8 cellular contexts compared by ENCODE assay signal in genomic region chr18:13137939-13138821, GRCh38.
DNase-seq lines count a peak whose midpoint lies in the region; ATAC-seq, FAIRE-seq and TF ChIP-seq lines count a peak whose summit lies in the region.

No MANE protein-coding gene starts in this region.

- H3K4me2 ChIP-seq in keratinocyte (ENCODE audit: control insufficient read depth, extremely low read depth, insufficient read depth, low read depth, low read length) (peak overlapping the region; percentile 78), mesendoderm (ENCODE audit: low read length) (no peak overlapping the region)

- H3K56ac ChIP-seq in mesendoderm (ENCODE audit: low read length) = no peak overlapping the region

- no peak for FAIRE-seq in keratinocyte (lab: Jason Lieb, UNC)

- no peaks in the 10 kb centered on the region for H3K27me3 Mint-ChIP-seq in activated naive CD8-positive, alpha-beta T cell treated with anti-CD3 and anti-CD28 coated beads, Interleukin-2, amount 10 ng/mL, durations not matched to agents 7 days and 5 days

- H3K36me3 Mint-ChIP-seq in activated naive CD8-positive, alpha-beta T cell treated with anti-CD3 and anti-CD28 coated beads, Interleukin-2, amount 10 ng/mL, durations not matched to agents 7 days and 5 days = peaks cover 2% of the 10 kb centered on the region

- DNase-seq in RKO (ENCODE audit: low spot score) (peak; percentile 90), keratinocyte (ENCODE audit: low read depth, low spot score) (no peak), cerebellum (ENCODE audit: low spot score) (no peak), mesendoderm (no peak)
- DNase-seq in activated naive CD8-positive, alpha-beta T cell treated with anti-CD3 and anti-CD28 coated beads, Interleukin-2, amount 10 ng/mL, durations not matched to agents 7 days and 5 days = peak; percentile 66
- peak in 2 of 3 donors; percentile 27 to 28 for DNase-seq in stimulated activated CD4-positive, alpha-beta T cell treated with anti-CD3 and anti-CD28 coated beads, TNF-alpha, amount 100 ng/mL, for 1 hour (ENCODE audit: low read depth in 3 of 3, low spot score in 1 of 3)

- H3K4me1 Mint-ChIP-seq in activated naive CD8-positive, alpha-beta T cell treated with anti-CD3 and anti-CD28 coated beads, Interleukin-2, amount 10 ng/mL, durations not matched to agents 7 days and 5 days = peaks cover 26% of the 10 kb centered on the region

- no peaks in the 10 kb centered on the region for H3K79me1 ChIP-seq in mesendoderm (ENCODE audit: low read length)

- peak overlapping the region; percentile 98 for H3K27ac Mint-ChIP-seq in activated naive CD8-positive, alpha-beta T cell treated with anti-CD3 and anti-CD28 coated beads, Interleukin-2, amount 10 ng/mL, durations not matched to agents 7 days and 5 days

- H4K20me1 ChIP-seq in keratinocyte (ENCODE audit: control insufficient read depth, extremely low read depth, insufficient read depth, low read length) = no peaks in the 10 kb centered on the region

- no peaks in the 10 kb centered on the region for H3K9me3 ChIP-seq in keratinocyte (ENCODE audit: control insufficient read depth, low read depth, low read length)

- H4K5ac ChIP-seq in mesendoderm (ENCODE audit: low read length) = no peak overlapping the region

- H3K4me1 ChIP-seq in keratinocyte (ENCODE audit: control insufficient read depth, extremely low read depth, insufficient read depth, low read length) = peaks cover 7% of the 10 kb centered on the region
- no peaks in the 10 kb centered on the region for H3K4me1 ChIP-seq in mesendoderm (ENCODE audit: control insufficient read depth, low read depth, low read length)

- TF ChIP-seq CTCF in keratinocyte (optimal IDR thresholded peaks at IDR 0.05 in 1 of 3, IDR thresholded peaks at IDR 0.05 in 1 of 3, conservative IDR thresholded peaks at IDR 0.05 in 1 of 3; ENCODE audit: extremely low read depth in 1 of 3, insufficient read depth in 2 of 3, low read length in 3 of 3) = no peak

- no peak overlapping the region for H2BK5ac ChIP-seq in mesendoderm (ENCODE audit: low read length)

- H3K9me3 Mint-ChIP-seq in activated naive CD8-positive, alpha-beta T cell treated with anti-CD3 and anti-CD28 coated beads, Interleukin-2, amount 10 ng/mL, durations not matched to agents 7 days and 5 days = no peaks in the 10 kb centered on the region

- peak; percentile 84 for ATAC-seq in GM18511 (IDR thresholded peaks at IDR 0.05; ENCODE audit: unreplicated experiment)
- ATAC-seq in HG03045 (IDR thresholded peaks at IDR 0.05; ENCODE audit: unreplicated experiment) = peak; percentile 75
- peak; percentile 92 for ATAC-seq in activated naive CD8-positive, alpha-beta T cell treated with anti-CD3 and anti-CD28 coated beads, Interleukin-2, amount 10 ng/mL, durations not matched to agents 7 days and 5 days (ENCODE audit: low read depth)

- no peak overlapping the region for H2BK15ac ChIP-seq in mesendoderm (replicated peaks; ENCODE audit: low read depth)

- WGBS in mesendoderm (ENCODE audit: extremely low coverage, insufficient coverage, low lambda C conversion rate) = no CpG with 5 or more reads among the region's 27 CpGs

- POLR2A ChIA-PET in activated naive CD8-positive, alpha-beta T cell treated with anti-CD3 and anti-CD28 coated beads, Interleukin-2, amount 10 ng/mL, durations not matched to agents 7 days and 5 days (lab: Charles Lee) = interaction anchor here (1.0 to 1.9 kb wide), 10 partner anchors 11 to 761 kb away, joined by 3 to 13 read pairs (median 5); partner anchors contain the start of genes CEP192 and SEH1L

- H3K79me2 ChIP-seq in keratinocyte (ENCODE audit: control insufficient read depth, insufficient read depth, low read length) = no peaks in the 10 kb centered on the region
- no peaks in the 10 kb centered on the region for H3K79me2 ChIP-seq in mesendoderm (ENCODE audit: control insufficient read depth, insufficient read depth, low read length)

- H3K4me3 ChIP-seq in keratinocyte (ENCODE audit: control insufficient read depth in 2 of 3, extremely low read depth in 1 of 3, insufficient read depth in 2 of 3, low read depth in 1 of 3, low read length in 3 of 3) (peak overlapping the region in 1 of 3 experiments; percentile 57), mesendoderm (ENCODE audit: low read length) (no peak overlapping the region)

- H3K9me1 ChIP-seq in keratinocyte (ENCODE audit: control insufficient read depth, extremely low read depth, insufficient read depth, low read length) = no peaks in the 10 kb centered on the region

- H3K23ac ChIP-seq in mesendoderm (ENCODE audit: low read length) = no peak overlapping the region

- peak overlapping the region; percentile 98 for H3K4me3 Mint-ChIP-seq in activated naive CD8-positive, alpha-beta T cell treated with anti-CD3 and anti-CD28 coated beads, Interleukin-2, amount 10 ng/mL, durations not matched to agents 7 days and 5 days

- H3K27ac ChIP-seq in keratinocyte (ENCODE audit: control insufficient read depth, insufficient read depth, low read length) = no peak overlapping the region
- no peak overlapping the region for H3K27ac ChIP-seq in mesendoderm (ENCODE audit: low read depth, low read length)

- H3K36me3 ChIP-seq in keratinocyte (ENCODE audit: control insufficient read depth in 2 of 2, extremely low read depth in 1 of 2, insufficient read depth in 2 of 2, low read length in 2 of 2) = no peaks in the 10 kb centered on the region
- no peaks in the 10 kb centered on the region for H3K36me3 ChIP-seq in mesendoderm (ENCODE audit: control insufficient read depth, insufficient read depth, low read length)

- H2AK5ac ChIP-seq in mesendoderm (ENCODE audit: low read length) = no peak overlapping the region

- H4K8ac ChIP-seq in mesendoderm (ENCODE audit: low read depth, low read length) = no peak overlapping the region

- H3K9ac ChIP-seq in keratinocyte (ENCODE audit: control insufficient read depth, extremely low read depth, insufficient read depth, low read length) (no peak overlapping the region), mesendoderm (ENCODE audit: low read length) (no peak overlapping the region)

- no peak overlapping the region for H2AFZ ChIP-seq in keratinocyte (ENCODE audit: control insufficient read depth, low read length)

- no peak overlapping the region for H2BK120ac ChIP-seq in mesendoderm (ENCODE audit: low read depth, low read length)

- dilution Hi-C loops in keratinocyte (cut with MboI; ENCODE audit: extremely low pct_ligation_motif_present, low sequenced_read_pairs) = no loop called here

- H3K18ac ChIP-seq in mesendoderm (ENCODE audit: low read length) = no peak overlapping the region

- H3K27me3 ChIP-seq in keratinocyte (ENCODE audit: control insufficient read depth, extremely low read depth, insufficient read depth, low read length) = peaks cover 25% of the 10 kb centered on the region
- H3K27me3 ChIP-seq in mesendoderm (ENCODE audit: insufficient read depth, low read length, poor library complexity) = no peaks in the 10 kb centered on the region

- no peak overlapping the region for H3K4ac ChIP-seq in mesendoderm (ENCODE audit: low read depth, low read length)

Comparison
In these comparisons a context has a peak if more than half of its experiments do, and no peak if none do; other contexts are left out.
1. DNase-seq: peak in RKO (single experiment), activated naive CD8-positive, alpha-beta T cell treated with anti-CD3 and anti-CD28 coated beads, Interleukin-2, amount 10 ng/mL, durations not matched to agents 7 days and 5 days (single experiment) and stimulated activated CD4-positive, alpha-beta T cell treated with anti-CD3 and anti-CD28 coated beads, TNF-alpha, amount 100 ng/mL, for 1 hour (2 of 3); none in keratinocyte (single experiment), cerebellum (single experiment) and mesendoderm (single experiment).
2. Peak in every context shown above with its lines, with median percentiles within 50 percentile points of each other: ATAC-seq.